ENCODE assay signal across 2 cellular contexts in the genomic region with DNA sequence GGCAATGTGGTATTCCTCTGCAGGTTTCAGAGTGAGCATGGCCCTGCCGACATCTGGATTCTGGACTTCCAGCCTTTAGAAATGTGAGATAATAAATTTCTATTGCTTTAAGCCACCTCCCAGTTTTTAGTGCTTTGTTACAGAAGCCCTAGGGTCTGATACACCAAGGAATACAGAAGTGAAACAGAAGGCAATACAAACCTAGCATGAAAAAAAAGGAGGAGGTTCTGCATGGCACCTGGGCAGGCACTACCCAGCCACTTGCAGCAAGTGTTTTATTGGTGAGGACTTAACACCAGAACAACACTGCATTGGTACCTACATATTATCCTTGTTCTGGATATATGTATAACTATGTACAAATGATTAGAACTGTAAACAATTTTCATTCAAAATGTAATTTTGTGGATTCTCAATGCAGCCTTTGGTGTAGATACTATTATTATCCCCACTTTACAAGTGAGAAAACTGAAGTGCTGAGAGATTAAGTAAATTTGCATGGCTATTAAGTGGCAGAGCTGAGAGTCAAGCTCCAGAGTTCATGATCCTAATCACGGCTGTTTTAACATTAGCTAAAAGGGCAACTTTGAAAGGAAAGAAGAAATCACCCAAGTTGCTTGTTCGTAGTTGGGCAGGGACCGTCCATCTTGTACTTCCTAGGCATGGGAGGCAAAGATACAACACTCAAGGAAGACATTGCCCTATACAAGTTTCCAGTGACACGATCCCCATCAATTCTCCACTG.
TF ChIP-seq lines count a peak whose summit lies in the region.

No MANE protein-coding gene starts in this region.

TF ChIP-seq in GM23338, 12 proteins besides CTCF, POLR2A, EP300 and RAD21 (continues in another document):
- TF ChIP-seq ZNF114 (CRISPR knock-in tag; IDR thresholded peaks at IDR 0.05) = no peak
- no peak for TF ChIP-seq EZH2phosphoT487 (IDR thresholded peaks at IDR 0.05; ENCODE audit: unreplicated experiment)
- TF ChIP-seq, protein P1, sequence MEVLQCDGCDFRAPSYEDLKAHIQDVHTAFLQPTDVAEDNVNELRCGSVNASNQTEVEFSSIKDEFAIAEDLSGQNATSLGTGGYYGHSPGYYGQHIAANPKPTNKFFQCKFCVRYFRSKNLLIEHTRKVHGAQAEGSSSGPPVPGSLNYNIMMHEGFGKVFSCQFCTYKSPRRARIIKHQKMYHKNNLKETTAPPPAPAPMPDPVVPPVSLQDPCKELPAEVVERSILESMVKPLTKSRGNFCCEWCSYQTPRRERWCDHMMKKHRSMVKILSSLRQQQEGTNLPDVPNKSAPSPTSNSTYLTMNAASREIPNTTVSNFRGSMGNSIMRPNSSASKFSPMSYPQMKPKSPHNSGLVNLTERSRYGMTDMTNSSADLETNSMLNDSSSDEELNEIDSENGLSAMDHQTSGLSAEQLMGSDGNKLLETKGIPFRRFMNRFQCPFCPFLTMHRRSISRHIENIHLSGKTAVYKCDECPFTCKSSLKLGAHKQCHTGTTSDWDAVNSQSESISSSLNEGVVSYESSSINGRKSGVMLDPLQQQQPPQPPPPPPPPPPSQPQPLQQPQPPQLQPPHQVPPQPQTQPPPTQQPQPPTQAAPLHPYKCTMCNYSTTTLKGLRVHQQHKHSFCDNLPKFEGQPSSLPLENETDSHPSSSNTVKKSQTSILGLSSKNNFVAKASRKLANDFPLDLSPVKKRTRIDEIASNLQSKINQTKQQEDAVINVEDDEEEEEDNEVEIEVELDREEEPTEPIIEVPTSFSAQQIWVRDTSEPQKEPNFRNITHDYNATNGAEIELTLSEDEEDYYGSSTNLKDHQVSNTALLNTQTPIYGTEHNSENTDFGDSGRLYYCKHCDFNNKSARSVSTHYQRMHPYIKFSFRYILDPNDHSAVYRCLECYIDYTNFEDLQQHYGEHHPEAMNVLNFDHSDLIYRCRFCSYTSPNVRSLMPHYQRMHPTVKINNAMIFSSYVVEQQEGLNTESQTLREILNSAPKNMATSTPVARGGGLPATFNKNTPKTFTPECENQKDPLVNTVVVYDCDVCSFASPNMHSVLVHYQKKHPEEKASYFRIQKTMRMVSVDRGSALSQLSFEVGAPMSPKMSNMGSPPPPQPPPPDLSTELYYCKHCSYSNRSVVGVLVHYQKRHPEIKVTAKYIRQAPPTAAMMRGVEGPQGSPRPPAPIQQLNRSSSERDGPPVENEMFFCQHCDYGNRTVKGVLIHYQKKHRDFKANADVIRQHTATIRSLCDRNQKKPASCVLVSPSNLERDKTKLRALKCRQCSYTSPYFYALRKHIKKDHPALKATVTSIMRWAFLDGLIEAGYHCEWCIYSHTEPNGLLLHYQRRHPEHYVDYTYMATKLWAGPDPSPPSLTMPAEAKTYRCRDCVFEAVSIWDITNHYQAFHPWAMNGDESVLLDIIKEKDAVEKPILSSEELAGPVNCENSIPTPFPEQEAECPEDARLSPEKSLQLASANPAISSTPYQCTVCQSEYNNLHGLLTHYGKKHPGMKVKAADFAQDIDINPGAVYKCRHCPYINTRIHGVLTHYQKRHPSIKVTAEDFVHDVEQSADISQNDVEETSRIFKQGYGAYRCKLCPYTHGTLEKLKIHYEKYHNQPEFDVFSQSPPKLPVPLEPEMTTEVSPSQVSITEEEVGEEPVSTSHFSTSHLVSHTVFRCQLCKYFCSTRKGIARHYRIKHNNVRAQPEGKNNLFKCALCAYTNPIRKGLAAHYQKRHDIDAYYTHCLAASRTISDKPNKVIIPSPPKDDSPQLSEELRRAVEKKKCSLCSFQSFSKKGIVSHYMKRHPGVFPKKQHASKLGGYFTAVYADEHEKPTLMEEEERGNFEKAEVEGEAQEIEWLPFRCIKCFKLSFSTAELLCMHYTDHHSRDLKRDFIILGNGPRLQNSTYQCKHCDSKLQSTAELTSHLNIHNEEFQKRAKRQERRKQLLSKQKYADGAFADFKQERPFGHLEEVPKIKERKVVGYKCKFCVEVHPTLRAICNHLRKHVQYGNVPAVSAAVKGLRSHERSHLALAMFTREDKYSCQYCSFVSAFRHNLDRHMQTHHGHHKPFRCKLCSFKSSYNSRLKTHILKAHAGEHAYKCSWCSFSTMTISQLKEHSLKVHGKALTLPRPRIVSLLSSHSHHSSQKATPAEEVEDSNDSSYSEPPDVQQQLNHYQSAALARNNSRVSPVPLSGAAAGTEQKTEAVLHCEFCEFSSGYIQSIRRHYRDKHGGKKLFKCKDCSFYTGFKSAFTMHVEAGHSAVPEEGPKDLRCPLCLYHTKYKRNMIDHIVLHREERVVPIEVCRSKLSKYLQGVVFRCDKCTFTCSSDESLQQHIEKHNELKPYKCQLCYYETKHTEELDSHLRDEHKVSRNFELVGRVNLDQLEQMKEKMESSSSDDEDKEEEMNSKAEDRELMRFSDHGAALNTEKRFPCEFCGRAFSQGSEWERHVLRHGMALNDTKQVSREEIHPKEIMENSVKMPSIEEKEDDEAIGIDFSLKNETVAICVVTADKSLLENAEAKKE (CRISPR knock-in tag; IDR thresholded peaks at IDR 0.05) = no peak
- TF ChIP-seq, protein P2, sequence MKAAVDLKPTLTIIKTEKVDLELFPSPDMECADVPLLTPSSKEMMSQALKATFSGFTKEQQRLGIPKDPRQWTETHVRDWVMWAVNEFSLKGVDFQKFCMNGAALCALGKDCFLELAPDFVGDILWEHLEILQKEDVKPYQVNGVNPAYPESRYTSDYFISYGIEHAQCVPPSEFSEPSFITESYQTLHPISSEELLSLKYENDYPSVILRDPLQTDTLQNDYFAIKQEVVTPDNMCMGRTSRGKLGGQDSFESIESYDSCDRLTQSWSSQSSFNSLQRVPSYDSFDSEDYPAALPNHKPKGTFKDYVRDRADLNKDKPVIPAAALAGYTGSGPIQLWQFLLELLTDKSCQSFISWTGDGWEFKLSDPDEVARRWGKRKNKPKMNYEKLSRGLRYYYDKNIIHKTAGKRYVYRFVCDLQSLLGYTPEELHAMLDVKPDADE (IDR thresholded peaks at IDR 0.05) = no peak
- no peak for TF ChIP-seq EZH2 (IDR thresholded peaks at IDR 0.05; ENCODE audit: low read depth, unreplicated experiment)
- no peak for TF ChIP-seq ZNF331 (CRISPR knock-in tag; IDR thresholded peaks at IDR 0.05; ENCODE audit: low read depth)
- no peak for TF ChIP-seq NANOG (IDR thresholded peaks at IDR 0.05; ENCODE audit: borderline replicate concordance)
- no peak for TF ChIP-seq STAT1 (IDR thresholded peaks at IDR 0.05; ENCODE audit: unreplicated experiment)
- TF ChIP-seq JUNB (IDR thresholded peaks at IDR 0.05; ENCODE audit: unreplicated experiment) = no peak

TF ChIP-seq in GM12878, 131 proteins besides CTCF, POLR2A, EP300 and RAD21:
- TF ChIP-seq, protein P3, sequence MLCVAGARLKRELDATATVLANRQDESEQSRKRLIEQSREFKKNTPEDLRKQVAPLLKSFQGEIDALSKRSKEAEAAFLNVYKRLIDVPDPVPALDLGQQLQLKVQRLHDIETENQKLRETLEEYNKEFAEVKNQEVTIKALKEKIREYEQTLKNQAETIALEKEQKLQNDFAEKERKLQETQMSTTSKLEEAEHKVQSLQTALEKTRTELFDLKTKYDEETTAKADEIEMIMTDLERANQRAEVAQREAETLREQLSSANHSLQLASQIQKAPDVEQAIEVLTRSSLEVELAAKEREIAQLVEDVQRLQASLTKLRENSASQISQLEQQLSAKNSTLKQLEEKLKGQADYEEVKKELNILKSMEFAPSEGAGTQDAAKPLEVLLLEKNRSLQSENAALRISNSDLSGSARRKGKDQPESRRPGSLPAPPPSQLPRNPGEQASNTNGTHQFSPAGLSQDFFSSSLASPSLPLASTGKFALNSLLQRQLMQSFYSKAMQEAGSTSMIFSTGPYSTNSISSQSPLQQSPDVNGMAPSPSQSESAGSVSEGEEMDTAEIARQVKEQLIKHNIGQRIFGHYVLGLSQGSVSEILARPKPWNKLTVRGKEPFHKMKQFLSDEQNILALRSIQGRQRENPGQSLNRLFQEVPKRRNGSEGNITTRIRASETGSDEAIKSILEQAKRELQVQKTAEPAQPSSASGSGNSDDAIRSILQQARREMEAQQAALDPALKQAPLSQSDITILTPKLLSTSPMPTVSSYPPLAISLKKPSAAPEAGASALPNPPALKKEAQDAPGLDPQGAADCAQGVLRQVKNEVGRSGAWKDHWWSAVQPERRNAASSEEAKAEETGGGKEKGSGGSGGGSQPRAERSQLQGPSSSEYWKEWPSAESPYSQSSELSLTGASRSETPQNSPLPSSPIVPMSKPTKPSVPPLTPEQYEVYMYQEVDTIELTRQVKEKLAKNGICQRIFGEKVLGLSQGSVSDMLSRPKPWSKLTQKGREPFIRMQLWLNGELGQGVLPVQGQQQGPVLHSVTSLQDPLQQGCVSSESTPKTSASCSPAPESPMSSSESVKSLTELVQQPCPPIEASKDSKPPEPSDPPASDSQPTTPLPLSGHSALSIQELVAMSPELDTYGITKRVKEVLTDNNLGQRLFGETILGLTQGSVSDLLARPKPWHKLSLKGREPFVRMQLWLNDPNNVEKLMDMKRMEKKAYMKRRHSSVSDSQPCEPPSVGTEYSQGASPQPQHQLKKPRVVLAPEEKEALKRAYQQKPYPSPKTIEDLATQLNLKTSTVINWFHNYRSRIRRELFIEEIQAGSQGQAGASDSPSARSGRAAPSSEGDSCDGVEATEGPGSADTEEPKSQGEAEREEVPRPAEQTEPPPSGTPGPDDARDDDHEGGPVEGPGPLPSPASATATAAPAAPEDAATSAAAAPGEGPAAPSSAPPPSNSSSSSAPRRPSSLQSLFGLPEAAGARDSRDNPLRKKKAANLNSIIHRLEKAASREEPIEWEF (IDR thresholded peaks at IDR 0.05; ENCODE audit: insufficient replicate concordance, low read depth, low read length) = no peak
- TF ChIP-seq SUPT20H (IDR thresholded peaks at IDR 0.05; ENCODE audit: borderline replicate concordance, control insufficient read depth, low read depth, low read length) (no peak), SPI1 (IDR thresholded peaks at IDR 0.05; ENCODE audit: borderline replicate concordance, insufficient read depth, low read depth, low read length) (peak; percentile 25; the same call in 1 of the 2 replicates)
